1 cellular context compared by ENCODE assay signal in genomic region chr7:2725178-2726105, GRCh38.
TF ChIP-seq lines count a peak whose summit lies in the region.

No MANE protein-coding gene starts in this region.

TF ChIP-seq in K562, 482 proteins besides CTCF, POLR2A, EP300 and RAD21:
- TF ChIP-seq RBM22 (IDR thresholded peaks at IDR 0.05; ENCODE audit: low read depth, low read length, poor library complexity, severe bottlenecking) (peak; percentile 10), RBM14 (IDR thresholded peaks at IDR 0.05; ENCODE audit: borderline replicate concordance, insufficient read depth, low read depth, low read length) (no peak), POLR2G (IDR thresholded peaks at IDR 0.05; ENCODE audit: low read depth, low read length) (0 out of 2 replicates have a peak, but pooled peaks have one; percentile 22)
